Comparison of ENCODE assay signal across 7 cellular contexts in genomic region chr20:35615667-35616464, GRCh38. TPM values are rescaled to one million over a fixed set of nuclear protein-coding genes. Genes with fewer than 3 reads are reported as not detected.
DNase-seq lines count a peak whose midpoint lies in the region; ATAC-seq and TF ChIP-seq lines count a peak whose summit lies in the region.

Gene SPAG4, plus strand, starts transcription at chr20:35615829. Its CDS starts 175 bp downstream, at chr20:35616004.

- peak within 1 kb of the TSS; percentile 75 for H3K27ac ChIP-seq in mammary epithelial cell (ENCODE audit: insufficient read depth, low read depth, low read length)
- peak within 1 kb of the TSS; percentile 89 to 96 (median 92) for H3K27ac ChIP-seq in spleen

- H3K79me2 ChIP-seq in mammary epithelial cell (ENCODE audit: insufficient read depth, low read length), result no peaks in the 10 kb centered on the region

- TF ChIP-seq CTCF in WI38 (IDR thresholded peaks at IDR 0.05; ENCODE audit: low read depth, low read length) (no peak), mammary epithelial cell (conservative IDR thresholded peaks at IDR 0.05 in 1 of 2, IDR thresholded peaks at IDR 0.05 in 1 of 2; ENCODE audit: extremely low read depth in 1 of 2, insufficient read depth in 1 of 2, low read depth in 1 of 2, low read length in 2 of 2) (no peak), spleen (IDR thresholded peaks at IDR 0.05 in 8 of 11, conservative IDR thresholded peaks at IDR 0.05 in 3 of 11) (peak in 1 of 11 experiments; percentile 37)

- H3K9me3 Mint-ChIP-seq in immature natural killer cell, result no peaks in the 10 kb centered on the region

- H3K9me3 ChIP-seq in mammary epithelial cell (replicated peaks; ENCODE audit: insufficient read depth, low read length) (no peaks in the 10 kb centered on the region), spleen (no peaks in the 10 kb centered on the region)

- peak within 1 kb of the TSS; percentile 98 for H2AFZ ChIP-seq in mammary epithelial cell (ENCODE audit: low read depth, low read length)

- H3K27me3 Mint-ChIP-seq in immature natural killer cell (ENCODE audit: low read depth in 3 of 3), result peaks cover 25 to 39% (median 33%) of the 10 kb centered on the region in 3 donors

- H3K4me1 Mint-ChIP-seq in immature natural killer cell, result peaks cover 42 to 49% of the 10 kb centered on the region in 2 donors

- H3K36me3 Mint-ChIP-seq in immature natural killer cell, result no peaks in the 10 kb centered on the region

- ATAC-seq in GM18858 (IDR thresholded peaks at IDR 0.05; ENCODE audit: unreplicated experiment) (peak; percentile 60), HG03045 (IDR thresholded peaks at IDR 0.05; ENCODE audit: unreplicated experiment) (peak; percentile 75)

- no peaks in the 10 kb centered on the region for H3K36me3 ChIP-seq in mammary epithelial cell (ENCODE audit: insufficient read depth, low read length)
- peaks cover 0 to under 1% (median 0%) of the 10 kb centered on the region in 6 donors for H3K36me3 ChIP-seq in spleen

- H3K4me2 ChIP-seq in mammary epithelial cell (ENCODE audit: insufficient read depth, low read depth, low read length), result peak within 1 kb of the TSS; percentile 100

- TF ChIP-seq POLR2A in spleen (IDR thresholded peaks at IDR 0.05), result peak in 2 of 3 donors; percentile 30 to 74

- no TSS peak for BruUV-seq in mammary epithelial cell (replicated peaks; lab: Mats Ljungman, UMichigan)

- H3K9ac ChIP-seq in mammary epithelial cell (ENCODE audit: insufficient read depth, low read length), result peak within 1 kb of the TSS; percentile 53

- H4K20me1 ChIP-seq in mammary epithelial cell (ENCODE audit: insufficient read depth, low read length), result no peaks in the 10 kb centered on the region

- DNase-seq in NCI-H2196 (lab: John Stamatoyannopoulos, UW; ENCODE audit: unreplicated experiment) (peak; percentile 100), mammary epithelial cell (peak; percentile 99), immature natural killer cell (peak; percentile 95 to 99 (median 99)), spleen (peak; percentile 100)

- in situ Hi-C loops in mammary epithelial cell (cut with MboI; ENCODE audit: low sequenced_read_pairs in 2 of 2), result no loop called here

- WGBS in mammary epithelial cell (ENCODE audit: low coverage, missing lambda C conversion rate), result 7% methylated on average over 8 of the region's 68 CpGs
- 0 to 1% (median 0%) methylated on average over 30 to 68 of the region's 68 CpGs for WGBS in spleen, 5 donors

- H3K27me3 ChIP-seq in mammary epithelial cell (ENCODE audit: insufficient read depth, low read length) (no peaks in the 10 kb centered on the region), spleen (replicated peaks in 1 of 7) (peaks cover 0 to 20% (median 0%) of the 10 kb centered on the region in 7 donors)

- H3K4me3 ChIP-seq in WI38 (ENCODE audit: low read depth, low read length) (peak within 1 kb of the TSS; percentile 65), mammary epithelial cell (replicated peaks in 1 of 3; ENCODE audit: insufficient read depth in 1 of 3, low read depth in 2 of 3, low read length in 3 of 3) (peak within 1 kb of the TSS; percentile 54 to 79 (median 57)), spleen (peak within 1 kb of the TSS; percentile 45 to 81 (median 58))

- H3K4me1 ChIP-seq in mammary epithelial cell (ENCODE audit: insufficient read depth, low read length), result peaks cover 33% of the 10 kb centered on the region
- H3K4me1 ChIP-seq in spleen, result peaks cover 23 to 58% (median 47%) of the 10 kb centered on the region in 6 donors

- intact Hi-C loops in mammary epithelial cell (cut with micrococcal nuclease) (loop anchor here (2.0 to 5.0 kb wide), 6 partner anchors 49 to 336 kb away; partner anchors contain the start of genes CPNE1, NFS1, RBM12 and ROMO1), spleen (cut with DNase I; ENCODE audit: low total_unique reads) (loop anchor here (5.0 to 10.0 kb wide), 2 partner anchors 46 to 71 kb away; partner anchors contain the start of genes CPNE1, ERGIC3 and RBM12)

- H3K27ac Mint-ChIP-seq in immature natural killer cell, result peak within 1 kb of the TSS; percentile 96 to 100 (median 100)

- dilution Hi-C loops in mammary epithelial cell (cut with HindIII; ENCODE audit: low sequenced_read_pairs), result no loop called here

- CTCF ChIA-PET in mammary epithelial cell (lab: Charles Lee; ENCODE audit: low non-redundant PET), result interaction anchor here (0.7 kb wide), 1 partner anchor 153 kb away, joined by 19 read pairs; no protein-coding TSS in a partner anchor

- peak within 1 kb of the TSS; percentile 87 to 94 (median 90) for H3K4me3 Mint-ChIP-seq in immature natural killer cell

RNA-seq across cellular contexts. Expression of gene SPAG4, which starts in this region (rescaled TPM):
- 1 to 10 TPM; 2.8 to 4.3 TPM for total RNA-seq in mammary epithelial cell
- polyA plus RNA-seq in mammary epithelial cell, result 1.1 TPM
- not detected for polyA minus RNA-seq in mammary epithelial cell
- under 1 TPM in 2 of 3 donors, not detected in 1; 0.56 to 0.89 TPM for polyA plus RNA-seq in immature natural killer cell
- 10 to 100 TPM in 5 of 7 donors, 1 to 10 TPM in 2; 2.5 to 32.1 (median 14.7) TPM for total RNA-seq in spleen
- 10 to 100 TPM in 1 of 3 donors, 1 to 10 TPM in 2; 5.2 to 10.9 (median 5.7) TPM for polyA plus RNA-seq in spleen

Comparison
In these comparisons a context has a peak if more than half of its experiments do, and no peak if none do; other contexts are left out.
1. Peak in every context shown above with its lines: DNase-seq, ATAC-seq, H3K4me3 ChIP-seq and H3K27ac ChIP-seq.
2. Peak in DNase-seq in immature natural killer cell; RNA of the gene not detected or under 1 TPM.